Comparison of ENCODE assay signal across 19 cellular contexts in genomic region chr6:19322691-19323470, GRCh38.
A peak's percentile ranks its signal among the peaks of the same experiment; 100 is the strongest.
DNase-seq lines count a peak whose midpoint lies in the region; ATAC-seq and TF ChIP-seq lines count a peak whose summit lies in the region.
"Had no signal": no experiment of that assay in that cellular context is flagged by ENCODE, and none has a peak within 500 bp of the region (broad histone marks: within the 10 kb centered on the region; RNA-seq: fewer than 3 reads in every experiment).

No MANE protein-coding gene starts in this region.

- BruUV-seq in A673 (replicated peaks; lab: Mats Ljungman, UMichigan) (no TSS peak), MCF 10A (replicated peaks; lab: Mats Ljungman, UMichigan) (no TSS peak)

- no peak overlapping the region for H3K27ac Mint-ChIP-seq in MCF 10A (ENCODE audit: low read depth, unreplicated experiment)
- H3K27ac Mint-ChIP-seq: activated CD8-positive, alpha-beta T cell treated with anti-CD3 and anti-CD28 coated beads, Interleukin-2, amount 10 ng/mL, durations not matched to agents 7 days and 5 days; activated T-helper 1 cell treated with anti-CD3 and anti-CD28 coated beads, Interleukin-12 subunit alpha, Interleukin-12 subunit beta, Interleukin-2, Interleukin-4 antibody, amounts not matched to agents 30 ng/mL and 10 ng/mL and 1 ng/mL, durations not matched to agents 14 hours and 24 hours and 36 hours; immature natural killer cell; naive thymus-derived CD8-positive, alpha-beta T cell had no signal

- H3K27me3 Mint-ChIP-seq in MCF 10A (ENCODE audit: insufficient read depth, unreplicated experiment) = no peaks in the 10 kb centered on the region

- H3K27ac ChIP-seq in A673 (ENCODE audit: low read depth, low read length, poor library complexity, severe bottlenecking) (no peak overlapping the region), Peyer's patch (no peak overlapping the region)
- no peak overlapping the region for H3K27ac ChIP-seq in effector memory CD4-positive, alpha-beta T cell (ENCODE audit: insufficient read depth, low read length, poor library complexity, severe bottlenecking)
- H3K27ac ChIP-seq: PC-9, uterus had no signal

- H3K36me3 ChIP-seq in A673 (ENCODE audit: insufficient read depth, low read length, poor library complexity, severe bottlenecking) = no peaks in the 10 kb centered on the region
- no peaks in the 10 kb centered on the region for H3K36me3 ChIP-seq in Peyer's patch
- H3K36me3 ChIP-seq in effector memory CD4-positive, alpha-beta T cell (ENCODE audit: control insufficient read depth, insufficient read depth, low read length) = no peaks in the 10 kb centered on the region
- H3K36me3 ChIP-seq: uterus had no signal

- CTCF ChIA-PET in A673 (lab: Charles Lee) (interaction anchor here (0.6 kb wide), 1 partner anchor 189 kb away, joined by 8 read pairs; no protein-coding TSS in a partner anchor), MCF 10A (lab: Yijun Ruan, JAX) (interaction anchor here (0.7 to 1.6 kb wide), 4 partner anchors 295 to 325 kb away, joined by 3 to 9 read pairs (median 5); no protein-coding TSS in a partner anchor)

- peaks cover 40% of the 10 kb centered on the region for H3K4me1 ChIP-seq in A673 (ENCODE audit: insufficient read depth, low read length, poor library complexity, severe bottlenecking)
- H3K4me1 ChIP-seq in Peyer's patch = no peaks in the 10 kb centered on the region
- no peaks in the 10 kb centered on the region for H3K4me1 ChIP-seq in effector memory CD4-positive, alpha-beta T cell (ENCODE audit: control insufficient read depth, insufficient read depth, low read length, poor library complexity, severe bottlenecking)
- H3K4me1 ChIP-seq: uterus had no signal

- H3K4me1 Mint-ChIP-seq in MCF 10A (ENCODE audit: insufficient read depth, unreplicated experiment) = no peaks in the 10 kb centered on the region
- H3K4me1 Mint-ChIP-seq: immature natural killer cell had no signal

- DNase-seq in A673 (ENCODE audit: low spot score) (peak; percentile 38), M059J (ENCODE audit: low read depth) (peak; percentile 66), MCF 10A (ENCODE audit: unreplicated experiment) (no peak), kidney tubule cell (ENCODE audit: low spot score) (peak; percentile 37), NCI-H2029 treated with DMSO at 0.1 percent for 48 hours (lab: John Stamatoyannopoulos, UW) (no peak), Peyer's patch (no peak)
- no peak for DNase-seq in effector memory CD4-positive, alpha-beta T cell
- DNase-seq: activated CD8-positive, alpha-beta T cell treated with anti-CD3 and anti-CD28 coated beads, Interleukin-2, amount 10 ng/mL, durations not matched to agents 7 days and 5 days; COR-L47; glutamatergic neuron; immature natural killer cell; naive thymus-derived CD8-positive, alpha-beta T cell; NCI-H2081; NCI-H526 treated with DMSO at 0.1 percent for 48 hours; PC-9; retina; uterus had no signal

- no peak for TF ChIP-seq POLR2A in Peyer's patch (IDR thresholded peaks at IDR 0.05)

- intact Hi-C loops in A673 (cut with micrococcal nuclease; ENCODE audit: unreplicated experiment) = no loop called here
- intact Hi-C loops in MCF 10A (cut with micrococcal nuclease) = loop anchor here (2.0 kb wide), 1 partner anchor 298 kb away; no protein-coding TSS in a partner anchor

- no peak for ATAC-seq in GM19023 (IDR thresholded peaks at IDR 0.05; ENCODE audit: unreplicated experiment)
- ATAC-seq: activated CD8-positive, alpha-beta T cell treated with anti-CD3 and anti-CD28 coated beads, Interleukin-2, amount 10 ng/mL, durations not matched to agents 7 days and 5 days; naive thymus-derived CD8-positive, alpha-beta T cell had no signal

- no peak overlapping the region for H3K4me3 Mint-ChIP-seq in MCF 10A (ENCODE audit: unreplicated experiment)
- H3K4me3 Mint-ChIP-seq: activated CD8-positive, alpha-beta T cell treated with anti-CD3 and anti-CD28 coated beads, Interleukin-2, amount 10 ng/mL, durations not matched to agents 7 days and 5 days; activated T-helper 1 cell treated with anti-CD3 and anti-CD28 coated beads, Interleukin-12 subunit alpha, Interleukin-12 subunit beta, Interleukin-2, Interleukin-4 antibody, amounts not matched to agents 30 ng/mL and 10 ng/mL and 1 ng/mL, durations not matched to agents 14 hours and 24 hours and 36 hours; immature natural killer cell; naive thymus-derived CD8-positive, alpha-beta T cell had no signal

- no peaks in the 10 kb centered on the region for H3K36me3 Mint-ChIP-seq in MCF 10A (ENCODE audit: insufficient read depth, unreplicated experiment)
- H3K36me3 Mint-ChIP-seq: immature natural killer cell; naive thymus-derived CD8-positive, alpha-beta T cell had no signal

- TF ChIP-seq CTCF in A673 (conservative IDR thresholded peaks at IDR 0.05; ENCODE audit: low read depth, low read length) (no peak), MCF 10A (IDR thresholded peaks at IDR 0.05; ENCODE audit: unreplicated experiment) (peak; percentile 12), Peyer's patch (IDR thresholded peaks at IDR 0.05) (no peak)

- no peaks in the 10 kb centered on the region for H3K9me3 ChIP-seq in A673 (ENCODE audit: low read depth, low read length, poor library complexity, severe bottlenecking)
- no peaks in the 10 kb centered on the region for H3K9me3 ChIP-seq in Peyer's patch
- no peaks in the 10 kb centered on the region for H3K9me3 ChIP-seq in effector memory CD4-positive, alpha-beta T cell (ENCODE audit: control insufficient read depth, low read length)
- H3K9me3 ChIP-seq: uterus had no signal

- POLR2A ChIA-PET in A673 (lab: Charles Lee; ENCODE audit: low non-redundant PET) (interaction anchor here (0.5 kb wide), 1 partner anchor 9 kb away, joined by 5 read pairs; no protein-coding TSS in a partner anchor), MCF 10A (lab: Yijun Ruan, JAX) (interaction anchor here (1.2 kb wide), 1 partner anchor 19 kb away, joined by 3 read pairs; no protein-coding TSS in a partner anchor)

- H3K27me3 ChIP-seq in A673 (replicated peaks; ENCODE audit: insufficient read depth, low read depth, low read length, poor library complexity) (no peaks in the 10 kb centered on the region), Peyer's patch (no peaks in the 10 kb centered on the region)
- H3K27me3 ChIP-seq in effector memory CD4-positive, alpha-beta T cell (replicated peaks; ENCODE audit: control insufficient read depth, insufficient read depth, low read length, poor library complexity, severe bottlenecking) = no peaks in the 10 kb centered on the region
- H3K27me3 ChIP-seq: uterus had no signal

- H3K9me3 Mint-ChIP-seq in MCF 10A (ENCODE audit: unreplicated experiment) = no peaks in the 10 kb centered on the region

- no peak overlapping the region for H3K4me3 ChIP-seq in A673 (ENCODE audit: low read depth, low read length, poor library complexity, severe bottlenecking)
- no peak overlapping the region for H3K4me3 ChIP-seq in Peyer's patch
- H3K4me3 ChIP-seq in effector memory CD4-positive, alpha-beta T cell (ENCODE audit: insufficient read depth, low read depth, low read length, poor library complexity, severe bottlenecking) = no peak overlapping the region
- H3K4me3 ChIP-seq: PC-9, uterus had no signal

Comparison
In these comparisons a context has a peak if more than half of its experiments do, and no peak if none do; other contexts are left out.
1. DNase-seq: peak in A673 (single experiment), M059J (single experiment) and kidney tubule cell (single experiment); none in MCF 10A (single experiment), NCI-H2029 treated with DMSO at 0.1 percent for 48 hours (single experiment), Peyer's patch (0 of 3) and effector memory CD4-positive, alpha-beta T cell (0 of 3).